In the genomic region with DNA sequence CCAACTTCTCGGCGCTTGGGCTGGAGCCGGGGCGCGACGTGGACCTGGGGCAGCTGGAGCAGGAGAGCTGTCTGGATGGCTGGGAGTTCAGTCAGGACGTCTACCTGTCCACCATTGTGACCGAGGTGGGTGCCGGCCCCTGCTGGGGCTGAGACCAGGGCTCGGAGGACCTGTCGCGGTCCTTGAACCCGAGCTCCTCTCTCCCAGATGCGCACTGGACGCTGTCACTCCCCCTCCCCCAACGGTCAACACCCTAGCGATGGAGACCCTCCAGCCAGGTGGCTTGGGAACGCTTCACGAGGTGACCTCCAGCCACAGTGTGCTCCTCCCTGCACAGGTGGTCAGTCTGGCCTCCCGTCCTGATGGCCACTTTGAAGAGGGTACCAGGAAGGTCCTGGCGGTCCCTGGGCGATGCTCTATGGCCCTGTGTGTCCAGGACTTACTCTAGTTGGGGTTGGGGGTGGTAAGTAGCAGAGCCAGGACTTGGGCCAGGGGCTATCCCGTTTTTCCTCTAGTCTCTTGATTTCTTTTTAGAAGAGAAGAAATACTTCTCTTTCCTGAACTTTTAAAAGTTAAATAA, we compare ENCODE assay signal across 8 cellular contexts. TPM values are rescaled to one million over a fixed set of nuclear protein-coding genes. Genes with fewer than 3 reads are reported as not detected.
A peak's percentile ranks its signal among the peaks of the same experiment; 100 is the strongest.
DNase-seq lines count a peak whose midpoint lies in the region; FAIRE-seq and TF ChIP-seq lines count a peak whose summit lies in the region.

No MANE protein-coding gene starts in this region.

- H3K27me3 Mint-ChIP-seq in Calu3 (ENCODE audit: unreplicated experiment), result no peaks in the 10 kb centered on the region

- H3K9me3 ChIP-seq in SJSA1 (replicated peaks) (no peaks in the 10 kb centered on the region), ovary (no peaks in the 10 kb centered on the region)

- H3K9me3 Mint-ChIP-seq in Calu3 (ENCODE audit: low read depth, unreplicated experiment), result no peaks in the 10 kb centered on the region

- H3K36me3 Mint-ChIP-seq in Calu3 (ENCODE audit: insufficient read depth, unreplicated experiment), result peaks cover 38% of the 10 kb centered on the region

- no peaks in the 10 kb centered on the region for H3K36me3 ChIP-seq in SJSA1
- H3K36me3 ChIP-seq in ovary, result no peaks in the 10 kb centered on the region

- peaks cover 34% of the 10 kb centered on the region for H3K4me1 Mint-ChIP-seq in Calu3 (ENCODE audit: low read depth, unreplicated experiment)

- CTCF ChIA-PET in Calu3 (lab: Charles Lee), result interaction anchor here (1.9 to 3.6 kb wide), 2 partner anchors 77 to 98 kb away, joined by 5 to 27 read pairs; a partner anchor contains a TSS

- DNase-seq in Calu3 (no peak), SJSA1 (ENCODE audit: low read depth in 1 of 2, low spot score in 2 of 2) (no peak), fibroblast of pulmonary artery (ENCODE audit: low read depth) (no peak), ovary (peak in 2 of 5 donors; percentile 43 to 45), GM12892 (ENCODE audit: insufficient read length) (no peak), iPS-NIHi11 (ENCODE audit: low spot score) (no peak), GM13976 (ENCODE audit: low spot score) (no peak), RCC 7860 (ENCODE audit: low spot score) (no peak)

- H3K27ac Mint-ChIP-seq in Calu3 (ENCODE audit: unreplicated experiment), result peak overlapping the region; percentile 29

- no peak for FAIRE-seq in GM12892 (lab: Jason Lieb, UNC)
- no peak for FAIRE-seq in RCC 7860 (lab: Jason Lieb, UNC)

- H3K4me3 ChIP-seq in SJSA1, result peak overlapping the region; percentile 64
- H3K4me3 ChIP-seq in fibroblast of pulmonary artery (replicated peaks; ENCODE audit: low read depth, low read length), result peak overlapping the region; percentile 59
- peak overlapping the region; percentile 77 for H3K4me3 ChIP-seq in ovary

- intact Hi-C loops in Calu3 (cut with micrococcal nuclease; ENCODE audit: unreplicated experiment) (loop anchor here (5.0 kb wide), 1 partner anchor 133 kb away; no protein-coding TSS in a partner anchor), ovary (cut with DNase I) (loop anchor here in 2 of 4 donors (10.0 kb wide), 1 partner anchor 76 kb away; a partner anchor contains a TSS)

- in situ Hi-C loops in GM13976 (cut with MboI; ENCODE audit: low sequenced_read_pairs, unreplicated experiment), result no loop called here

- no peak for TF ChIP-seq EP300 in ovary (IDR thresholded peaks at IDR 0.05)

- H3K27ac ChIP-seq in SJSA1 (no peak overlapping the region; the same call in 1 of the 2 replicates), ovary (peak overlapping the region; percentile 75 to 79)

- H3K4me1 ChIP-seq in SJSA1 (replicated peaks), result peaks cover 26% of the 10 kb centered on the region
- H3K4me1 ChIP-seq in ovary (ENCODE audit: insufficient read depth), result peaks cover 4% of the 10 kb centered on the region

- peak overlapping the region; percentile 78 for H3K4me3 Mint-ChIP-seq in Calu3 (ENCODE audit: low read depth, unreplicated experiment)

- TF ChIP-seq CTCF in Calu3 (IDR thresholded peaks at IDR 0.05; ENCODE audit: unreplicated experiment) (no peak), fibroblast of pulmonary artery (IDR thresholded peaks at IDR 0.05; ENCODE audit: low read length, missing control alignments) (no peak), ovary (IDR thresholded peaks at IDR 0.05) (no peak), GM13976 (IDR thresholded peaks at IDR 0.05; ENCODE audit: borderline replicate concordance, control extremely low read depth, extremely low read depth, insufficient read depth, missing control alignments) (no peak)

- no TSS peak for BruUV-seq in Calu3 (replicated peaks; lab: Mats Ljungman, UMichigan)

- H3K27me3 ChIP-seq in SJSA1 (replicated peaks) (no peaks in the 10 kb centered on the region), ovary (no peaks in the 10 kb centered on the region)

- WGBS in ovary, 3 donors, result 14 to 20% (median 14%) methylated on average over 18 to 23 of the region's 23 CpGs

- TF ChIP-seq POLR2A in ovary (IDR thresholded peaks at IDR 0.05) (no peak), GM12892 (IDR thresholded peaks at IDR 0.05; ENCODE audit: low read depth, low read length) (no peak)

RNA-seq across cellular contexts. Expression of a gene that starts 0.8 kb away (rescaled TPM):
- 24.6 and 25.4 TPM in 2 replicates for total RNA-seq in Calu3 (2022)
- total RNA-seq in SJSA1 (2014; rRNA removed; shearing (Covaris generic)), result 2.4 and 3.5 TPM in 2 replicates
- total RNA-seq in ovary, result 10 to 100 TPM in 6 of 7 donors, 1 to 10 TPM in 1; 8.7 to 37.5 (median 10.6) TPM
- 10 to 100 TPM in 1 of 2 donors, 1 to 10 TPM in 1; 5.2 to 10.4 TPM for polyA plus RNA-seq in ovary
- polyA plus RNA-seq in GM12892 (2012; ENCODE audit: missing spikeins), result 1.5 TPM
